Comparison of ENCODE assay signal across 8 cellular contexts in the genomic region with DNA sequence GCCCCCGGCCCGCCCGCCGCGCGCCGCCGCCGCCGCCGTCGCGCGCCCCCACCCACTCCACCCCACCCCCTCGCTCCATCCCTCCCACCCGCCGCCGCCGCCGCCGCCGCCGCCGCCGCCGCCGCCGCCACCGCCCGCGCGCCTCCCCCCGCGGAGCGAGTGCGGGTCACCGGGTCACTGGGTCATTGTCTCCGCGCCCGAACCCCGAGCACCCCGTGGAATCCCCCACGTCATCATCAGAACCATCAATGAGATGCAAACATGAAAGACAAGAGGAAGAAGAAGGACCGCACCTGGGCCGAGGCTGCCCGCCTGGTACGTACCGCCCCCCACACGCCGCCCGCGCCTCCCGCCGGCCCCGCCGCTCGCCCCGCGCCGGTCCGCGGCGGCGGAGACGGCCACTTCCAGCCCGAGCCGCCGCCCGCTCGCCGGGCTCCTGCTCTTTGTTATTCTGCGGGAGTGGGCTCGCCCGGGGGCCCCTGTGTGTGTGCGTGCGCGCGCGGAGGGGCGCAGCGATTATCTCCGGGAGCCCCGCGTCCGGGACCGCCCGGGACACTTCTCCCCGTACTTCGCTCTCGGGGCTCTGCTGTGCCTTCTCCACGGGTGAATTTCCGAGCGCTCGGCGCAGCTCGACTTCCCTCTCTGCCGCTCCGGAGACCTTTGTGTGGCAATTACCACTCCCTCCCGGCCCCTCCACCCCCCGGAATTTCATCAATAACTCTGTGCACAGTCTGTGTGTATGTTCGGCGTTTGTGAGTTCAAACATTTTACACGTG. TPM values are rescaled to one million over a fixed set of nuclear protein-coding genes. Genes with fewer than 3 reads are reported as not detected.
DNase-seq lines count a peak whose midpoint lies in the region; ATAC-seq and TF ChIP-seq lines count a peak whose summit lies in the region.

No MANE protein-coding gene starts in this region.

- POLR2A ChIA-PET in A673 (lab: Charles Lee; ENCODE audit: low non-redundant PET): no interaction called here

- peak overlapping the region in 1 of 5 donors; percentile 58 for H3K9ac ChIP-seq in subcutaneous abdominal adipose tissue (ENCODE audit: low read length in 5 of 5)

- no peaks in the 10 kb centered on the region for H3K4me1 ChIP-seq in A673 (ENCODE audit: insufficient read depth, low read length, poor library complexity, severe bottlenecking)
- peaks cover 3 to 15% (median 13%) of the 10 kb centered on the region in 5 donors for H3K4me1 ChIP-seq in subcutaneous abdominal adipose tissue (ENCODE audit: control insufficient read depth in 5 of 5, insufficient read depth in 5 of 5, low read length in 5 of 5)

- TF ChIP-seq POLR2A in GM18505 (IDR thresholded peaks at IDR 0.05; ENCODE audit: borderline replicate concordance, extremely low read depth, insufficient read depth, insufficient read length): no peak

- CTCF ChIA-PET in A673 (lab: Charles Lee): no interaction called here

- ATAC-seq in HG03432 (IDR thresholded peaks at IDR 0.05; ENCODE audit: unreplicated experiment) (peak; percentile 39), left colon (peak; percentile 61), GM18505 (IDR thresholded peaks at IDR 0.05; ENCODE audit: unreplicated experiment) (no peak), HG02973 (IDR thresholded peaks at IDR 0.05; ENCODE audit: unreplicated experiment) (no peak)

- H3K4me3 ChIP-seq in A673 (ENCODE audit: low read depth, low read length, poor library complexity, severe bottlenecking): peak overlapping the region; percentile 34
- H3K4me3 ChIP-seq in cardiac fibroblast (replicated peaks in 1 of 2; ENCODE audit: low read depth in 2 of 2, low read length in 2 of 2): peak overlapping the region; percentile 45 to 54
- peak overlapping the region; percentile 31 to 76 (median 74) for H3K4me3 ChIP-seq in subcutaneous abdominal adipose tissue (ENCODE audit: low read depth in 1 of 5, low read length in 5 of 5)

- H3K36me3 ChIP-seq in A673 (ENCODE audit: insufficient read depth, low read length, poor library complexity, severe bottlenecking) (no peaks in the 10 kb centered on the region), subcutaneous abdominal adipose tissue (ENCODE audit: control insufficient read depth in 5 of 5, insufficient read depth in 5 of 5, low read length in 5 of 5) (no peaks in the 10 kb centered on the region)

- no TSS peak for BruUV-seq in A673 (replicated peaks; lab: Mats Ljungman, UMichigan)

- DNase-seq in A673 (ENCODE audit: low spot score): peak; percentile 15
- no peak for DNase-seq in cardiac fibroblast (ENCODE audit: low read depth in 2 of 2)
- DNase-seq in left colon: peak; percentile 26 to 42
- DNase-seq in T1000 (lab: John Stamatoyannopoulos, UW): no peak

- intact Hi-C loops in A673 (cut with micrococcal nuclease; ENCODE audit: unreplicated experiment) (no loop called here), left colon (cut with DNase I, micrococcal nuclease) (no loop called here)

- no peak for TF ChIP-seq CTCF in A673 (conservative IDR thresholded peaks at IDR 0.05; ENCODE audit: low read depth, low read length)
- TF ChIP-seq CTCF in cardiac fibroblast (IDR thresholded peaks at IDR 0.05; ENCODE audit: low read depth, low read length): no peak

- no peak overlapping the region for H3K27ac ChIP-seq in A673 (ENCODE audit: low read depth, low read length, poor library complexity, severe bottlenecking)
- H3K27ac ChIP-seq in subcutaneous abdominal adipose tissue (ENCODE audit: low read depth, low read length): peak overlapping the region; percentile 58

- H3K27me3 ChIP-seq in A673 (replicated peaks; ENCODE audit: insufficient read depth, low read depth, low read length, poor library complexity) (peaks cover 72% of the 10 kb centered on the region), subcutaneous abdominal adipose tissue (ENCODE audit: control insufficient read depth in 5 of 5, insufficient read depth in 4 of 5, low read length in 5 of 5) (peaks cover 0 to 3% (median 2%) of the 10 kb centered on the region in 5 donors)

- H3K9me3 ChIP-seq in A673 (ENCODE audit: low read depth, low read length, poor library complexity, severe bottlenecking) (no peaks in the 10 kb centered on the region), subcutaneous abdominal adipose tissue (ENCODE audit: control insufficient read depth in 5 of 5, low read length in 5 of 5) (no peaks in the 10 kb centered on the region)

RNA-seq across cellular contexts. Expression of gene ASXL3, which starts 0.5 kb away (rescaled TPM):
- total RNA-seq in A673 (2021): 0.11 TPM in 2 replicates
- 1 to 10 TPM; 1.3 to 4.4 TPM for total RNA-seq in left colon

Comparison
In these comparisons a context has a peak if more than half of its experiments do, and no peak if none do; other contexts are left out.
1. DNase-seq: peak in A673 (single experiment) and left colon (2 of 2); none in cardiac fibroblast (0 of 2) and T1000 (single experiment).
2. ATAC-seq: peak in HG03432 (single experiment) and left colon (single experiment); none in GM18505 (single experiment) and HG02973 (single experiment).
3. Peak in every context shown above with its lines, with median percentiles within 50 percentile points of each other: H3K4me3 ChIP-seq.